3 cellular contexts compared by ENCODE assay signal in the genomic region with DNA sequence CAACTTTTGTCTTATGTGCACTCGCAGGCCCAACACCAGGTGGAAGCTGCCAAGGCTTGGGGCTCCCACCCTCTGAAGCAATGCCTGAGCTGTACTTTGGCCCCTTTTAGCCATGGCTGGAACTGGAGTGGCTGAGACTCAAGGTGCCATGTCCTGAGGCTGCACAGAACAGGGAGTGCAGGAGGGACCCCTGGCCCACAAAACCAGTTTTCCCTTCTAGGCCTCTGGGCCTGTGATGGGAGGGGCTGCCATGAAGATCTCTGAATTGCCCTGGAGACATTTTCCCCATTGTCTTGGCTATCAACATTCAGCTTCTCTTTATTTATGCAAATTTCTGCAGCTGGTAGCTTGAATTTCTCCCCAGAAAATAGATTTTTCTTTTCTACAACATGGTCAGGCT.
A peak's percentile ranks its signal among the peaks of the same experiment; 100 is the strongest.
TF ChIP-seq lines count a peak whose summit lies in the region.

No MANE protein-coding gene starts in this region.

TF ChIP-seq in GM23338, 12 proteins besides CTCF, POLR2A, EP300 and RAD21:
- TF ChIP-seq ZNF114 (CRISPR knock-in tag; IDR thresholded peaks at IDR 0.05) (no peak), POLR2AphosphoS5 (IDR thresholded peaks at IDR 0.05; ENCODE audit: low read depth) (no peak)
TF ChIP-seq in GM23338: peak in this region for 0.

TF ChIP-seq in WTC11, 78 proteins besides CTCF, POLR2A, EP300 and RAD21:
- TF ChIP-seq, protein P1, sequence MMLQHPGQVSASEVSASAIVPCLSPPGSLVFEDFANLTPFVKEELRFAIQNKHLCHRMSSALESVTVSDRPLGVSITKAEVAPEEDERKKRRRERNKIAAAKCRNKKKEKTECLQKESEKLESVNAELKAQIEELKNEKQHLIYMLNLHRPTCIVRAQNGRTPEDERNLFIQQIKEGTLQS (CRISPR knock-in tag; conservative IDR thresholded peaks at IDR 0.05) = no peak
- TF ChIP-seq, protein P2, sequence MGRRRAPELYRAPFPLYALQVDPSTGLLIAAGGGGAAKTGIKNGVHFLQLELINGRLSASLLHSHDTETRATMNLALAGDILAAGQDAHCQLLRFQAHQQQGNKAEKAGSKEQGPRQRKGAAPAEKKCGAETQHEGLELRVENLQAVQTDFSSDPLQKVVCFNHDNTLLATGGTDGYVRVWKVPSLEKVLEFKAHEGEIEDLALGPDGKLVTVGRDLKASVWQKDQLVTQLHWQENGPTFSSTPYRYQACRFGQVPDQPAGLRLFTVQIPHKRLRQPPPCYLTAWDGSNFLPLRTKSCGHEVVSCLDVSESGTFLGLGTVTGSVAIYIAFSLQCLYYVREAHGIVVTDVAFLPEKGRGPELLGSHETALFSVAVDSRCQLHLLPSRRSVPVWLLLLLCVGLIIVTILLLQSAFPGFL (CRISPR knock-in tag; IDR thresholded peaks at IDR 0.05; ENCODE audit: borderline replicate concordance) = no peak
- TF ChIP-seq ZNF138 (CRISPR knock-in tag; conservative IDR thresholded peaks at IDR 0.05) = 0 out of 2 replicates have a peak, but pooled peaks have one; percentile 2
- TF ChIP-seq, protein P3, sequence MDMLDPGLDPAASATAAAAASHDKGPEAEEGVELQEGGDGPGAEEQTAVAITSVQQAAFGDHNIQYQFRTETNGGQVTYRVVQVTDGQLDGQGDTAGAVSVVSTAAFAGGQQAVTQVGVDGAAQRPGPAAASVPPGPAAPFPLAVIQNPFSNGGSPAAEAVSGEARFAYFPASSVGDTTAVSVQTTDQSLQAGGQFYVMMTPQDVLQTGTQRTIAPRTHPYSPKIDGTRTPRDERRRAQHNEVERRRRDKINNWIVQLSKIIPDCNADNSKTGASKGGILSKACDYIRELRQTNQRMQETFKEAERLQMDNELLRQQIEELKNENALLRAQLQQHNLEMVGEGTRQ (CRISPR knock-in tag; IDR thresholded peaks at IDR 0.05) = no peak
- no peak for TF ChIP-seq CREB1 (CRISPR knock-in tag; IDR thresholded peaks at IDR 0.05)
- no peak for TF ChIP-seq PRRX2 (CRISPR knock-in tag; IDR thresholded peaks at IDR 0.05)

TF ChIP-seq in HepG2, 621 proteins besides CTCF, POLR2A, EP300 and RAD21:
- TF ChIP-seq ZSCAN12 (CRISPR knock-in tag; IDR thresholded peaks at IDR 0.05) (no peak), ZMYM4 (CRISPR knock-in tag; IDR thresholded peaks at IDR 0.05) (no peak), MED1 (CRISPR knock-in tag; IDR thresholded peaks at IDR 0.05) (no peak), SETDB1 (CRISPR knock-in tag; IDR thresholded peaks at IDR 0.05; ENCODE audit: borderline replicate concordance) (no peak)
- TF ChIP-seq, protein P4, sequence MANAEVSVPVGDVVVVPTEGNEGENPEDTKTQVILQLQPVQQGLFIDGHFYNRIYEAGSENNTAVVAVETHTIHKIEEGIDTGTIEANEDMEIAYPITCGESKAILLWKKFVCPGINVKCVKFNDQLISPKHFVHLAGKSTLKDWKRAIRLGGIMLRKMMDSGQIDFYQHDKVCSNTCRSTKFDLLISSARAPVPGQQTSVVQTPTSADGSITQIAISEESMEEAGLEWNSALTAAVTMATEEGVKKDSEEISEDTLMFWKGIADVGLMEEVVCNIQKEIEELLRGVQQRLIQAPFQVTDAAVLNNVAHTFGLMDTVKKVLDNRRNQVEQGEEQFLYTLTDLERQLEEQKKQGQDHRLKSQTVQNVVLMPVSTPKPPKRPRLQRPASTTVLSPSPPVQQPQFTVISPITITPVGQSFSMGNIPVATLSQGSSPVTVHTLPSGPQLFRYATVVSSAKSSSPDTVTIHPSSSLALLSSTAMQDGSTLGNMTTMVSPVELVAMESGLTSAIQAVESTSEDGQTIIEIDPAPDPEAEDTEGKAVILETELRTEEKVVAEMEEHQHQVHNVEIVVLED (CRISPR knock-in tag; IDR thresholded peaks at IDR 0.05; ENCODE audit: borderline replicate concordance) = no peak
- TF ChIP-seq, protein P5, sequence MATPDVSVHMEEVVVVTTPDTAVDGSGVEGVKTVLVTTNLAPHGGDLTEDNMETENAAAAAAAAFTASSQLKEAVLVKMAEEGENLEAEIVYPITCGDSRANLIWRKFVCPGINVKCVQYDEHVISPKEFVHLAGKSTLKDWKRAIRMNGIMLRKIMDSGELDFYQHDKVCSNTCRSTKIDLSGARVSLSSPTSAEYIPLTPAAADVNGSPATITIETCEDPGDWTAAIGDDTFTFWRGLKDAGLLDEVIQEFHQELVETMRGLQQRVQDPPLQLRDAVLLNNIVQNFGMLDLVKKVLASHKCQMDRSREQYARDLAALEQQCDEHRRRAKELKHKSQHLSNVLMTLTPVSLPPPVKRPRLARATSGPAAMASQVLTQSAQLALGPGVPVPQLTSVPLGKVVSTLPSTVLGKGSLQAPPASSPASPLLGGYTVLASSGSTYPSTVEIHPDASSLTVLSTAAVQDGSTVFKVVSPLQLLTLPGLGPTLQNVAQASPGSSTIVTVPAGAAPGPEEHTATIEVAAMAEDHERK (CRISPR knock-in tag; IDR thresholded peaks at IDR 0.05; ENCODE audit: low read depth) = no peak
TF ChIP-seq in HepG2: peak in this region for 0.
